8 cellular contexts compared by ENCODE assay signal in the genomic region with DNA sequence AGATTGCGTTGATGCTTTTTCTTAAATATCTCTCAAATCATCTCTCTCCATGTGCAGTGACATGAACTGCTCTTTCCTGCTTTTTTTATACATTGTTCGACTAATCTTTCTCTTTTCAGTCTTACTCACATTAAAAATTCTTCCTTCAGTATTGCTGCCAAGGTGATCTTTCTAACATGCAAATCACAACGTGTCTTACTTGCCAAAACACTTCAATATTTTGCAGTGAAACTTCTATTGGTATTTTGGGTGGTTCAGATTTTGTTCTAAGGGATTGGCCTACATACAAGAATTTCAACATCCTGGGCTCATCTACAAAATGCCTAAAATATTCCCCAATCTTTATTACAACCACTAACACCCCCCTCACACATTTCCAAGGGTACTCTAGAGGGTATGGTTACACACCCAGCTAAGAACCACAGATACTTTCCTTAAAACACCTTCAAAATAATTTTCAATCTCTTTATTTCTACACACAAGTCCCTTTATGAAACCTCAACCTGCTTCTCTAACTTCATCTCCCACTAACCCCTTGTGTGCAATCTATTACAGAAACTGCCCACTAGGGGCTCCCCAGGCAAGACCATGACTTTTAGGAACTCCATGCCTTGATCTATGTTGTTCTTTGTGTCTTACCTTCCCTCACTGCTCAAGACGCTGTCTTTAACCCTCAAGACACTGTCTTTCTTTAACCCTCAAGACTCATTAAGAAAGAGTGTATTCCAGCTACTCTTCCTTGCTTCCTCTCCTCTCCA.
DNase-seq lines count a peak whose midpoint lies in the region; ATAC-seq and TF ChIP-seq lines count a peak whose summit lies in the region.

No MANE protein-coding gene starts in this region.

- peak; percentile 65 for ATAC-seq in GM19463 (IDR thresholded peaks at IDR 0.05; ENCODE audit: unreplicated experiment)

- no peak for DNase-seq in AG09319 (ENCODE audit: extremely low read depth, low read depth)
- DNase-seq in Kasumi-1 (lab: John Stamatoyannopoulos, UW): peak; percentile 27 to 38
- peak; percentile 70 for DNase-seq in fibroblast of gingiva (ENCODE audit: low read depth)
- DNase-seq in SW480 (ENCODE audit: low spot score): no peak
- DNase-seq in NCI-H526 treated with DMSO at 0.1 percent for 48 hours (lab: John Stamatoyannopoulos, UW): no peak
- no peak for DNase-seq in activated naive CD4-positive, alpha-beta T cell treated with Interleukin-2 at 50 U/mL for 16 hours
- no peak for DNase-seq in cortex of kidney (lab: John Stamatoyannopoulos, UW)

- TF ChIP-seq CTCF in AG09319 (IDR thresholded peaks at IDR 0.05; ENCODE audit: low read depth, low read length): peak; percentile 51

Comparison
In these comparisons a context has a peak if more than half of its experiments do, and no peak if none do; other contexts are left out.
1. DNase-seq: peak in Kasumi-1 (2 of 2) and fibroblast of gingiva (single experiment); none in AG09319 (single experiment), SW480 (single experiment), NCI-H526 treated with DMSO at 0.1 percent for 48 hours (single experiment), activated naive CD4-positive, alpha-beta T cell treated with Interleukin-2 at 50 U/mL for 16 hours (single experiment) and cortex of kidney (single experiment).